Comparison of ENCODE assay signal across 1 cellular context in genomic region chr3:114856867-114857266, GRCh38.
TF ChIP-seq lines count a peak whose summit lies in the region.

No MANE protein-coding gene starts in this region.

TF ChIP-seq in GM12878, 131 proteins besides CTCF, POLR2A, EP300 and RAD21:
- TF ChIP-seq MTA3 (IDR thresholded peaks at IDR 0.05; ENCODE audit: borderline replicate concordance, low read length) (no peak), PAX8 (IDR thresholded peaks at IDR 0.05) (no peak), CEBPB (IDR thresholded peaks at IDR 0.05; ENCODE audit: borderline replicate concordance in 1 of 2, low read depth in 2 of 2, low read length in 2 of 2) (no peak), CHD2 (IDR thresholded peaks at IDR 0.05; ENCODE audit: borderline replicate concordance, low read depth, low read length) (no peak), ZNF217 (IDR thresholded peaks at IDR 0.05) (no peak), MEF2A (IDR thresholded peaks at IDR 0.05; ENCODE audit: insufficient read depth, low read depth, low read length) (no peak), SMAD1 (IDR thresholded peaks at IDR 0.05; ENCODE audit: low read depth, partially characterized antibody) (no peak), E4F1 (IDR thresholded peaks at IDR 0.05; ENCODE audit: borderline replicate concordance, partially characterized antibody) (no peak)
